ENCODE assay signal across 8 cellular contexts in the genomic region with DNA sequence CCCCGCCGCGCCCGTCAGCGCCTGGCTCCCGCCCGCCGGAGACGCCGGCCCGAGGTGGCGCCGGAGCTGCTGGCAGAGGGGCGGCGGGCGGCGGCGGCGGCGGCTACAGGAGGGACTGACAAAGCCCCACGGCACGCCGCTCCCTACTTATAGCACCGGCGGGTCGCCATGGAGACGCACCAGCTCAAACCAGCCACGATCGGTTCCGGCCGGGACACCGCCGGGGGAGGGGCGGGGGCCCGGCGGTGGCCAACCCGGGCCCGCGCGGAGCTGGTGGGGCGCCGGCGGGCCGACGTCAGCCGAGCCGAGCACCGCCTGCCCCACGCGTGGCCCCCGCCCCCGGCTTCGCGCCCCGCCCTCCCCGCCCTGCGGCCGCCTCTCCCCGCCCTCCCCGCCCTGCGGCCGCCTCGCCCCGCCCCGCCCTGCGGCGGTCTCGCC. TPM values are rescaled to one million over a fixed set of nuclear protein-coding genes. Genes with fewer than 3 reads are reported as not detected.
A peak's percentile ranks its signal among the peaks of the same experiment; 100 is the strongest.
DNase-seq lines count a peak whose midpoint lies in the region; ATAC-seq and TF ChIP-seq lines count a peak whose summit lies in the region.

TSS of gene ODC1 (minus strand) at position 120 of the 438 bp plus-strand sequence. CDS start 3,295 bp downstream, outside the sequence.

- no peak for TF ChIP-seq CTCF in epithelial cell of proximal tubule (conservative IDR thresholded peaks at IDR 0.05; ENCODE audit: low read depth, low read length)

- peaks cover 2 to 15% of the 10 kb centered on the region in 2 donors for H3K4me1 ChIP-seq in muscle layer of duodenum (ENCODE audit: control insufficient read depth in 1 of 2, insufficient read depth in 2 of 2, low read length in 2 of 2)

- peak within 1 kb of the TSS; percentile 78 for H3K4me3 ChIP-seq in epithelial cell of proximal tubule (ENCODE audit: low read depth, low read length)
- H3K4me3 ChIP-seq in muscle layer of duodenum (ENCODE audit: low read depth in 1 of 2, low read length in 2 of 2) = peak within 1 kb of the TSS; percentile 66 to 71

- peak within 1 kb of the TSS; percentile 82 for H3K27ac ChIP-seq in muscle layer of duodenum (ENCODE audit: low read length)

- H3K36me3 ChIP-seq in muscle layer of duodenum (ENCODE audit: control insufficient read depth in 1 of 2, insufficient read depth in 2 of 2, low read length in 2 of 2) = peaks cover 16% of the 10 kb centered on the region in 2 donors

- DNase-seq in DMS 273 treated with DMSO at 0.1 percent for 48 hours (lab: John Stamatoyannopoulos, UW) (peak; percentile 90), OCI-M2 (lab: John Stamatoyannopoulos, UW; ENCODE audit: unreplicated experiment) (peak; percentile 44), activated T-cell treated with anti-CD3 and anti-CD28 coated beads for 4 hours (peak; percentile 99), epithelial cell of proximal tubule (ENCODE audit: low read depth) (no peak)
- DNase-seq in stimulated activated CD8-positive, alpha-beta memory T cell treated with anti-CD3 and anti-CD28 coated beads, Interleukin-7, amount 100 ng/mL, for 4 hours (ENCODE audit: low read depth in 2 of 2) = peak; percentile 96 to 99

- no peaks in the 10 kb centered on the region for H3K27me3 ChIP-seq in muscle layer of duodenum (ENCODE audit: low read depth, low read length)

- no peak for TF ChIP-seq RAD21 in Ishikawa (IDR thresholded peaks at IDR 0.05; ENCODE audit: low read depth)

- no peak for TF ChIP-seq EP300 in Ishikawa (IDR thresholded peaks at IDR 0.05; ENCODE audit: borderline replicate concordance)

- peak; percentile 58 for ATAC-seq in GM21619 (IDR thresholded peaks at IDR 0.05; ENCODE audit: unreplicated experiment)

- no peaks in the 10 kb centered on the region for H3K9me3 ChIP-seq in muscle layer of duodenum (ENCODE audit: control insufficient read depth in 1 of 2, low read length in 2 of 2)

TF ChIP-seq in Ishikawa, 13 proteins besides CTCF, POLR2A, EP300 and RAD21:
- TF ChIP-seq TAF1 (IDR thresholded peaks at IDR 0.05; ENCODE audit: low read depth) (peak; percentile 45; the same call in 1 of the 2 replicates), FOXM1 (IDR thresholded peaks at IDR 0.05; ENCODE audit: borderline replicate concordance, low read depth) (no peak), YY1 (IDR thresholded peaks at IDR 0.05; ENCODE audit: low read depth) (0 out of 2 replicates have a peak, but pooled peaks have one; percentile 47)
TF ChIP-seq in Ishikawa: peak in this region for 2.

RNA-seq across cellular contexts. Expression of gene ODC1, which starts in this region (rescaled TPM):
- 134 and 354 TPM in 2 replicates for total RNA-seq in epithelial cell of proximal tubule
